Comparison of ENCODE assay signal across 8 cellular contexts in genomic region chr3:69410301-69410700, GRCh38. TPM values are rescaled to one million over a fixed set of nuclear protein-coding genes. Genes with fewer than 3 reads are reported as not detected.
DNase-seq lines count a peak whose midpoint lies in the region; ATAC-seq and TF ChIP-seq lines count a peak whose summit lies in the region.

No MANE protein-coding gene starts in this region.

- no peak overlapping the region for H3K27ac Mint-ChIP-seq in glutamatergic neuron (ENCODE audit: unreplicated experiment)

- no peak overlapping the region for H3K4me3 Mint-ChIP-seq in glutamatergic neuron (ENCODE audit: unreplicated experiment)

- DNase-seq in Daoy (ENCODE audit: low read depth) (peak; percentile 57), HT1080 (ENCODE audit: low read depth) (peak; percentile 61), SK-MEL-5 (ENCODE audit: low read depth, low spot score) (peak; percentile 83), glutamatergic neuron (peak; percentile 76), putamen (ENCODE audit: low spot score) (peak; percentile 78), cerebellar nuclear complex (lab: John Stamatoyannopoulos, UW) (no peak)
- peak; percentile 74 for DNase-seq in activated naive CD4-positive, alpha-beta T cell treated with Interleukin-2 at 50 U/mL for 16 hours

- TF ChIP-seq CTCF in glutamatergic neuron (IDR thresholded peaks at IDR 0.05; ENCODE audit: partially characterized antibody, unreplicated experiment), result peak; percentile 81

- in situ Hi-C loops in SK-MEL-5 (cut with HindIII; ENCODE audit: low pct_unique_long_range_greater_than_20kb, low sequenced_read_pairs), result no loop called here

- no peaks in the 10 kb centered on the region for H3K27me3 Mint-ChIP-seq in glutamatergic neuron (ENCODE audit: unreplicated experiment)

- H3K36me3 Mint-ChIP-seq in glutamatergic neuron (ENCODE audit: unreplicated experiment), result no peaks in the 10 kb centered on the region

- H3K9me3 Mint-ChIP-seq in glutamatergic neuron (ENCODE audit: unreplicated experiment), result no peaks in the 10 kb centered on the region

- H3K4me1 Mint-ChIP-seq in glutamatergic neuron (ENCODE audit: low read depth, unreplicated experiment), result peaks cover 2% of the 10 kb centered on the region

- ATAC-seq in GM21447 (IDR thresholded peaks at IDR 0.05; ENCODE audit: unreplicated experiment), result peak; percentile 99

RNA-seq across cellular contexts. Expression of gene FRMD4B, which starts 24.4 kb away (rescaled TPM):
- 1.7 and 1.8 TPM in 2 replicates for total RNA-seq in Daoy (2014; rRNA removed; shearing (Covaris generic))
- 12.9 and 19.1 TPM in 2 replicates for total RNA-seq in HT1080 (2014; rRNA removed; shearing (Covaris generic))
- polyA plus RNA-seq in HT1080 (2015; cell fraction: cytosol; rRNA removed), result 1.0 and 3.0 TPM in 2 replicates
- 1.9 and 2.5 TPM in 2 replicates for polyA plus RNA-seq in HT1080 (2015; cell fraction: nucleus; rRNA removed)
- total RNA-seq in SK-MEL-5 (2014; rRNA removed; shearing (Covaris generic)), result 31.4 and 36.7 TPM in 2 replicates
- 23.8 and 23.9 TPM in 2 replicates for polyA plus RNA-seq in SK-MEL-5 (2015; cell fraction: cytosol; rRNA removed)
- polyA plus RNA-seq in SK-MEL-5 (2015; cell fraction: nucleus; rRNA removed), result 26.2 and 34.6 TPM in 2 replicates
- total RNA-seq in glutamatergic neuron (ENCODE audit: unreplicated experiment), result 3.9 TPM

Comparison
In these comparisons a context has a peak if more than half of its experiments do, and no peak if none do; other contexts are left out.
1. DNase-seq: peak in Daoy (single experiment), HT1080 (single experiment), SK-MEL-5 (single experiment), activated naive CD4-positive, alpha-beta T cell treated with Interleukin-2 at 50 U/mL for 16 hours (single experiment), glutamatergic neuron (single experiment) and putamen (single experiment); none in cerebellar nuclear complex (0 of 2).